ENCODE assay signal across 18 cellular contexts in genomic region chr11:112995423-112996084, GRCh38. TPM values are rescaled to one million over a fixed set of nuclear protein-coding genes. Genes with fewer than 3 reads are reported as not detected.
"Had no signal": no experiment of that assay in that cellular context is flagged by ENCODE, and none has a peak within 500 bp of the region (broad histone marks: within the 10 kb centered on the region; RNA-seq: fewer than 3 reads in every experiment).

No MANE protein-coding gene starts in this region.

- DNase-seq: activated CD4-positive, alpha-beta T cell treated with anti-CD3 and anti-CD28 coated beads for 4 hours; activated CD8-positive, alpha-beta memory T cell treated with anti-CD3 and anti-CD28 coated beads, Interleukin-2, amount 50 U/mL, for 48 hours; activated CD8-positive, alpha-beta T cell treated with anti-CD3 and anti-CD28 coated beads for 36 hours; activated naive CD4-positive, alpha-beta T cell; activated T-cell treated with anti-CD3 and anti-CD28 coated beads, Interleukin-2, amount 50 U/mL, for 1 hour; aorta; caudate nucleus; NCI-H1092; NCI-H1694 treated with DMSO at 0.1 percent for 48 hours; NCI-H2081; NCI-H510A treated with DMSO at 0.1 percent for 48 hours; NCI-H774; Peyer's patch had no signal

- H3K27ac ChIP-seq: breast epithelium, KMS-11, Peyer's patch, RWPE1 had no signal

- ATAC-seq: activated CD4-positive, CD25-positive, alpha-beta regulatory T cell treated with anti-CD3 and anti-CD28 coated beads, Interleukin-2, amount 50 U/mL, for 24 hours; activated CD8-positive, alpha-beta T cell treated with anti-CD3 and anti-CD28 coated beads for 36 hours had no signal

- H3K4me1 ChIP-seq: breast epithelium, Peyer's patch had no signal

- H3K36me3 ChIP-seq: breast epithelium, Peyer's patch had no signal

- H3K4me3 ChIP-seq: breast epithelium, Peyer's patch had no signal

- H3K9me3 ChIP-seq: breast epithelium had no signal

RNA-seq across cellular contexts. Expression of gene NCAM1, which starts 34.3 kb away (rescaled TPM):
- total RNA-seq: SK-MEL-5 had no signal
